Comparison of ENCODE assay signal across 22 cellular contexts in the genomic region with DNA sequence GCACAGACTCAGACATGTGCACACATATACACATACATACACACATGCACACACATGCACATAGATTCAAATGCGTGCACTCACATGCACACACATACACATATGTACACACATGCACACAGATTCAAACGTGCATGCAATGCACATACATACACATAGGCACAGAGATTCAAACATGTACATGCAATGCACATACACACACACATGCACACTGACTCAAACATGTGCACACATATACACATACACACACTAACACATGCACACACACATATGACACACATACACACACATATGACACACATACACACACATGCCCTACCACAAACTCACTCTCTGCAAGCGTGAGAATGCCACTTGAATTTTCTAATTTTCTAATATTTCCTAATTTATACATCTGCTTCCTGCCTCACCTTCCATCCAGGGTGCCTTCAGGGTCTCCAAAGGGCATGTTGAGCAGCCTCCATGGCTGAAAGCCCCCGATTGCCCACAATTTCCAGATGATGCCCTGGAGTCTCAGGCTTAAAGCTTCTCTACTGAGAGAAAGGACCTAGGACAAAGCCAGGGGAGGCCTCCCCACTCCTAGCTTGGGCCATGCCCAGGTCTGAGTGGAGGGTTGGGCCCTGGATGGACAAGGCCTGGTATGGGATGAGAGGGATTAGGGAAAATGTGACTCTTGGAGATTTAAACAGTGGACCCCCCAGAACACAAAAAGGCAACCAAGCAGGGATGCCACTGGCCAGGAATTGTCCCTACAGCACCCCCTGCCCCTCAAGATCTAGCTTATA.
DNase-seq lines count a peak whose midpoint lies in the region; ATAC-seq, FAIRE-seq and TF ChIP-seq lines count a peak whose summit lies in the region.
"Had no signal": no experiment of that assay in that cellular context is flagged by ENCODE, and none has a peak within 500 bp of the region (broad histone marks: within the 10 kb centered on the region; RNA-seq: fewer than 3 reads in every experiment).

No MANE protein-coding gene starts in this region.

- no peak overlapping the region for H3K4me3 Mint-ChIP-seq in nephron progenitor cell
- H3K4me3 Mint-ChIP-seq: B cell; CD4-positive, CD25-positive, alpha-beta regulatory T cell; CD8-positive, alpha-beta T cell; HFFc6 had no signal

- no peak overlapping the region for H3K9ac ChIP-seq in HepG2 (ENCODE audit: insufficient read depth, low read depth, low read length)
- no peak overlapping the region for H3K9ac ChIP-seq in endothelial cell of umbilical vein (replicated peaks; ENCODE audit: extremely low read depth, insufficient read depth, low read length)
- H3K9ac ChIP-seq: BLaER1, GM23248 had no signal

- FAIRE-seq in HepG2 (lab: Jason Lieb, UNC) = no peak
- FAIRE-seq in endothelial cell of umbilical vein (lab: Jason Lieb, UNC) = no peak
- peak; percentile 32 for FAIRE-seq in urothelium cell line (lab: Jason Lieb, UNC)
- FAIRE-seq: A204.1, G401.6 had no signal

- 5% methylated on average over 4 of the region's 4 CpGs for WGBS in HepG2 (ENCODE audit: low lambda C conversion rate)
- WGBS in right lobe of liver (ENCODE audit: insufficient coverage, low coverage, low lambda C conversion rate, missing lambda C conversion rate) = 71% methylated on average over 4 of the region's 4 CpGs
- 83 to 92% methylated on average over 4 of the region's 4 CpGs for WGBS in lung, 2 donors

- H2AFZ ChIP-seq in HepG2 (ENCODE audit: low read length) (no peak overlapping the region), endothelial cell of umbilical vein (ENCODE audit: low read depth, low read length) (no peak overlapping the region)
- H2AFZ ChIP-seq: GM23248 had no signal

- H3K9me3 ChIP-seq in HepG2 (ENCODE audit: low read length) (peaks cover 28% of the 10 kb centered on the region), right lobe of liver (peaks cover 0 to 8% (median 0%) of the 10 kb centered on the region in 4 donors), endothelial cell of umbilical vein (replicated peaks; ENCODE audit: control insufficient read depth, insufficient read depth, low read length) (no peaks in the 10 kb centered on the region), lung (ENCODE audit: control insufficient read depth in 2 of 2, insufficient read depth in 1 of 2, low read length in 1 of 2) (peaks cover 10 to 17% of the 10 kb centered on the region in 2 donors)
- H3K9me3 ChIP-seq: HAP-1 had no signal

- H3K27me3 Mint-ChIP-seq in nephron progenitor cell (ENCODE audit: low read depth, poor library complexity) = peaks cover 11% of the 10 kb centered on the region
- H3K27me3 Mint-ChIP-seq: B cell had no signal

- TF ChIP-seq EP300 in HepG2 (IDR thresholded peaks at IDR 0.05; ENCODE audit: low read depth in 2 of 2, low read length in 2 of 2) (no peak), HepG2 (CRISPR knock-in tag; IDR thresholded peaks at IDR 0.05; ENCODE audit: borderline replicate concordance) (no peak)

- H3K4me1 ChIP-seq in HepG2 (ENCODE audit: insufficient read depth, low read length) (no peaks in the 10 kb centered on the region), right lobe of liver (no peaks in the 10 kb centered on the region), endothelial cell of umbilical vein (ENCODE audit: control insufficient read depth, extremely low read depth, insufficient read depth, low read length) (no peaks in the 10 kb centered on the region), lung (ENCODE audit: control insufficient read depth in 2 of 2, insufficient read depth in 2 of 2, low read length in 2 of 2) (no peaks in the 10 kb centered on the region)
- H3K4me1 ChIP-seq: Caco-2, HAP-1 had no signal

- dilution Hi-C loops in endothelial cell of umbilical vein (cut with MboI; ENCODE audit: extremely low pct_ligation_motif_present, low sequenced_read_pairs) = no loop called here

- POLR2A ChIA-PET in HepG2 (lab: Yijun Ruan, JAX) (no interaction called here), endothelial cell of umbilical vein (lab: Charles Lee) (no interaction called here)

- H3K36me3 Mint-ChIP-seq in nephron progenitor cell (ENCODE audit: low read depth) = no peaks in the 10 kb centered on the region
- H3K36me3 Mint-ChIP-seq: CD4-positive, CD25-positive, alpha-beta regulatory T cell; CD8-positive, alpha-beta T cell had no signal

- H3K79me2 ChIP-seq in HepG2 (ENCODE audit: insufficient read depth, low read length) (no peaks in the 10 kb centered on the region), endothelial cell of umbilical vein (ENCODE audit: control insufficient read depth, insufficient read depth, low read length) (no peaks in the 10 kb centered on the region)

- peaks cover 30% of the 10 kb centered on the region for H3K9me3 Mint-ChIP-seq in nephron progenitor cell

- H3K4me3 ChIP-seq in HepG2 (replicated peaks in 1 of 3; ENCODE audit: insufficient read depth in 1 of 3, low read depth in 2 of 3, low read length in 3 of 3) = no peak overlapping the region
- H3K4me3 ChIP-seq in right lobe of liver = no peak overlapping the region
- H3K4me3 ChIP-seq in endothelial cell of umbilical vein (replicated peaks in 1 of 3; ENCODE audit: insufficient read depth in 1 of 3, low read depth in 1 of 3, low read length in 3 of 3) = no peak overlapping the region
- H3K4me3 ChIP-seq in lung = no peak overlapping the region
- H3K4me3 ChIP-seq in foreskin fibroblast (ENCODE audit: low read depth in 1 of 2, low read length in 2 of 2) = no peak overlapping the region
- H3K4me3 ChIP-seq: GM23248, HAP-1 had no signal

- TF ChIP-seq POLR2A in HepG2 (IDR thresholded peaks at IDR 0.05; ENCODE audit: insufficient read depth in 1 of 2, low read depth in 2 of 2, low read length in 2 of 2) (no peak), right lobe of liver (IDR thresholded peaks at IDR 0.05) (no peak), endothelial cell of umbilical vein (IDR thresholded peaks at IDR 0.05; ENCODE audit: low read depth, low read length) (no peak)

- CTCF ChIA-PET in HepG2 (lab: Yijun Ruan, JAX; ENCODE audit: low intra/inter-chr PET ratio, low total read pairs) (no interaction called here), endothelial cell of umbilical vein (lab: Charles Lee) (no interaction called here)

- H3K4me2 ChIP-seq in HepG2 (ENCODE audit: low read depth, low read length) (no peak overlapping the region), endothelial cell of umbilical vein (ENCODE audit: insufficient read depth, low read length) (no peak overlapping the region)
- H3K4me2 ChIP-seq: BLaER1 had no signal

- no peak for DNase-seq in HepG2 (ENCODE audit: low spot score)
- no peak for DNase-seq in right lobe of liver
- DNase-seq in endothelial cell of umbilical vein (ENCODE audit: low read depth, low spot score) = peak; percentile 1
- DNase-seq in lung (ENCODE audit: low spot score) = peak; percentile 9
- no peak for DNase-seq in urothelium cell line (ENCODE audit: low spot score)
- DNase-seq in left ventricle myocardium superior = no peak
- DNase-seq in foreskin fibroblast = no peak
- DNase-seq in nephron progenitor cell = no peak
- DNase-seq: Caco-2; CD4-positive, CD25-positive, alpha-beta regulatory T cell; CD8-positive, alpha-beta T cell; DMS153; DND-41; GM23248; HFFc6 had no signal

- no peaks in the 10 kb centered on the region for H3K4me1 Mint-ChIP-seq in nephron progenitor cell
- H3K4me1 Mint-ChIP-seq: B cell; CD4-positive, CD25-positive, alpha-beta regulatory T cell had no signal

- H4K20me1 ChIP-seq in HepG2 (ENCODE audit: insufficient read depth, low read length) = no peaks in the 10 kb centered on the region
- no peaks in the 10 kb centered on the region for H4K20me1 ChIP-seq in endothelial cell of umbilical vein (replicated peaks; ENCODE audit: control insufficient read depth, extremely low read depth, insufficient read depth, low read length)
- H4K20me1 ChIP-seq: BLaER1 had no signal

- in situ Hi-C loops in HepG2 (cut with HindIII; ENCODE audit: extremely low pct_ligation_motif_present, low pct_unique_long_range_greater_than_20kb) = no loop called here

- H3K9me1 ChIP-seq in endothelial cell of umbilical vein (replicated peaks; ENCODE audit: control insufficient read depth, extremely low read depth, insufficient read depth, low read length) = no peaks in the 10 kb centered on the region

- ATAC-seq in HepG2 (no peak), right lobe of liver (no peak), lung (ENCODE audit: insufficient read depth, low FRiP score) (no peak), left ventricle myocardium superior (no peak)
- ATAC-seq: CD8-positive, alpha-beta T cell had no signal

- H3K27ac ChIP-seq in HepG2 (ENCODE audit: extremely low read length, insufficient read depth, low read length) (no peak overlapping the region), right lobe of liver (no peak overlapping the region), endothelial cell of umbilical vein (ENCODE audit: insufficient read depth, low read depth, low read length) (no peak overlapping the region), lung (ENCODE audit: low read depth in 1 of 2, low read length in 1 of 2) (no peak overlapping the region)
- H3K27ac ChIP-seq: 22Rv1, C4-2B, GM23248 had no signal

- BruUV-seq in HepG2 (replicated peaks; lab: Mats Ljungman, UMichigan) (no TSS peak), endothelial cell of umbilical vein (replicated peaks; lab: Mats Ljungman, UMichigan) (no TSS peak)

- no peak for TF ChIP-seq RAD21 in HepG2 (CRISPR knock-in tag; IDR thresholded peaks at IDR 0.05)

- no peak overlapping the region for H3K27ac Mint-ChIP-seq in nephron progenitor cell
- H3K27ac Mint-ChIP-seq: B cell; CD4-positive, CD25-positive, alpha-beta regulatory T cell; CD8-positive, alpha-beta T cell; HFFc6 had no signal

- TF ChIP-seq CTCF in HepG2 (CRISPR knock-in tag; IDR thresholded peaks at IDR 0.05) (no peak), right lobe of liver (IDR thresholded peaks at IDR 0.05) (no peak), endothelial cell of umbilical vein (IDR thresholded peaks at IDR 0.05; ENCODE audit: extremely low read depth in 1 of 2, insufficient read depth in 1 of 2, low read depth in 1 of 2, low read length in 2 of 2) (no peak), lung (IDR thresholded peaks at IDR 0.05; ENCODE audit: control extremely low read depth, extremely low read depth) (no peak), foreskin fibroblast (IDR thresholded peaks at IDR 0.05; ENCODE audit: low read depth, low read length) (no peak), nephron progenitor cell (IDR thresholded peaks at IDR 0.05) (no peak)

- H3K27me3 ChIP-seq in HepG2 (ENCODE audit: control insufficient read depth in 1 of 2, insufficient read depth in 2 of 2, low read length in 2 of 2) = no peaks in the 10 kb centered on the region
- H3K27me3 ChIP-seq in right lobe of liver = no peaks in the 10 kb centered on the region
- no peaks in the 10 kb centered on the region for H3K27me3 ChIP-seq in endothelial cell of umbilical vein (ENCODE audit: control insufficient read depth in 2 of 2, insufficient read depth in 2 of 2, low read length in 2 of 2)
- no peaks in the 10 kb centered on the region for H3K27me3 ChIP-seq in lung (ENCODE audit: control insufficient read depth, insufficient read depth)
- H3K27me3 ChIP-seq: BLaER1 had no signal

- H3K36me3 ChIP-seq in HepG2 (replicated peaks in 1 of 2; ENCODE audit: control insufficient read depth in 1 of 2, insufficient read depth in 2 of 2, low read length in 2 of 2) (no peaks in the 10 kb centered on the region), right lobe of liver (no peaks in the 10 kb centered on the region), endothelial cell of umbilical vein (ENCODE audit: control insufficient read depth in 2 of 2, extremely low read depth in 1 of 2, insufficient read depth in 2 of 2, low read length in 2 of 2) (no peaks in the 10 kb centered on the region), lung (ENCODE audit: control insufficient read depth in 2 of 2, insufficient read depth in 2 of 2, low read length in 2 of 2) (no peaks in the 10 kb centered on the region)
- H3K36me3 ChIP-seq: HAP-1 had no signal

- intact Hi-C loops in HepG2 (cut with micrococcal nuclease; ENCODE audit: unreplicated experiment) = no loop called here
- intact Hi-C loops in right lobe of liver (cut with DNase I) = no loop called here
- intact Hi-C loops in endothelial cell of umbilical vein (cut with micrococcal nuclease) = no loop called here
- intact Hi-C loops in left ventricle myocardium superior (cut with micrococcal nuclease) = no loop called here

Comparison
In these comparisons a context has a peak if more than half of its experiments do, and no peak if none do; other contexts are left out.
1. DNase-seq: peak in endothelial cell of umbilical vein (single experiment) and lung (single experiment); none in HepG2 (single experiment), right lobe of liver (0 of 3), urothelium cell line (single experiment), left ventricle myocardium superior (single experiment), foreskin fibroblast (0 of 2) and nephron progenitor cell (single experiment).